8 cellular contexts compared by ENCODE assay signal in the genomic region with DNA sequence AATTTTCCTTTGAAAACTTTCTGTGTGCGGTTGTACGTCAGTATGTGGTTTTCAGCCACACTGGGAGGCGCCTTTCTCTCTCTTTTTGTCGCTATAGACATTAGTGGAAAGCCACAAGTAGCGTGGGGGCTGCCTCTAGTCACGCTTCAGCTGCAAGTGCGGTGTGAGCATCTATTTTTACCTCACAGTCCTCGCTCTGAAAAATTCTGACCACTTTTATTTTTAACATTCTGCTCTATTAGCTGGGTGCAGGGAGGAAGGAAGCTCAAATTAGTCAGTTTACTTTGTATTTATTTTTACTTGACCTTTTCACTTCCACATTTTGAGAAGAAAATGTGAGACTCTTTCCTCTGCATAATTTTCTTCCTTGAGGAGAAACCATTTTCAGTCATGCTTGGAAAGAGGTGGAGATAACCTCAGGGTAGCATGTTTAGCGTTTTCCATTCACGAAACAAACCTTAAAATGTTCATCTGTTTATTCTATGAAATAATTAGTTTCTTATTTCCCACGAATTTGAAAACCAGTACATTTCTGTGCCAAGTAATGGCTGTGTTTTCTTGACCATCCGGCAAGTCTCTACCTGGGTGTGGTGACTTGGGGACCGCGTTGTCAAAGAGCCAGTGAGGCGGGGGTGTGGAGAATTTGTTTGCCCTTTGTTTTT. TPM values are rescaled to one million over a fixed set of nuclear protein-coding genes. Genes with fewer than 3 reads are reported as not detected.
DNase-seq lines count a peak whose midpoint lies in the region; ATAC-seq and TF ChIP-seq lines count a peak whose summit lies in the region.

No MANE protein-coding gene starts in this region.

- peak; percentile 91 for ATAC-seq in HG03066 (IDR thresholded peaks at IDR 0.05; ENCODE audit: low read depth, unreplicated experiment)
- peak; percentile 95 for ATAC-seq in stimulated activated memory B cell treated with anti-CD40 and anti-IgM and Interleukin-4, amounts not matched to agents 10 μg/mL and 1 μg/mL and 100 μg/mL, for 72 hours

- H3K27ac ChIP-seq in fibroblast of lung (ENCODE audit: insufficient read depth, low read length), result no peak overlapping the region

- H3K27ac Mint-ChIP-seq in stimulated activated memory B cell treated with anti-CD40 and anti-IgM and Interleukin-4, amounts not matched to agents 10 μg/mL and 1 μg/mL and 100 μg/mL, for 72 hours, result peak overlapping the region; percentile 85

- TF ChIP-seq CTCF in fibroblast of lung (conservative IDR thresholded peaks at IDR 0.05 in 1 of 2, IDR thresholded peaks at IDR 0.05 in 1 of 2; ENCODE audit: low read depth in 1 of 2, low read length in 2 of 2), result no peak

- no peaks in the 10 kb centered on the region for H3K27me3 ChIP-seq in fibroblast of lung (ENCODE audit: control insufficient read depth, insufficient read depth, low read length)

- no peaks in the 10 kb centered on the region for H3K4me1 ChIP-seq in fibroblast of lung (ENCODE audit: control insufficient read depth, extremely low read depth, insufficient read depth, low read length)

- H3K9me3 ChIP-seq in fibroblast of lung (ENCODE audit: control insufficient read depth, insufficient read depth, low read depth, low read length), result no peaks in the 10 kb centered on the region

- H2AFZ ChIP-seq in fibroblast of lung (ENCODE audit: low read length), result no peak overlapping the region

- H3K9me3 Mint-ChIP-seq in stimulated activated memory B cell treated with anti-CD40 and anti-IgM and Interleukin-4, amounts not matched to agents 10 μg/mL and 1 μg/mL and 100 μg/mL, for 72 hours, result no peaks in the 10 kb centered on the region

- no peaks in the 10 kb centered on the region for H3K36me3 ChIP-seq in fibroblast of lung (ENCODE audit: control insufficient read depth, insufficient read depth, low read length)

- H3K4me2 ChIP-seq in fibroblast of lung (ENCODE audit: extremely low read depth, insufficient read depth, low read length), result peak overlapping the region; percentile 19

- H3K27me3 Mint-ChIP-seq in stimulated activated memory B cell treated with anti-CD40 and anti-IgM and Interleukin-4, amounts not matched to agents 10 μg/mL and 1 μg/mL and 100 μg/mL, for 72 hours, result no peaks in the 10 kb centered on the region

- peak; percentile 68 for DNase-seq in activated CD8-positive, alpha-beta memory T cell treated with anti-CD3 and anti-CD28 coated beads for 24 hours
- DNase-seq in activated CD8-positive, alpha-beta memory T cell treated with anti-CD3 and anti-CD28 coated beads, Interleukin-2, amount 50 U/mL, for 48 hours, result no peak
- DNase-seq in SKM-1 (lab: John Stamatoyannopoulos, UW; ENCODE audit: unreplicated experiment) (peak; percentile 63), fibroblast of lung (ENCODE audit: low read depth in 2 of 2) (peak in 1 of 2 donors; percentile 29), COR-L47 (lab: John Stamatoyannopoulos, UW) (no peak), NCI-H2081 treated with DMSO at 0.1 percent for 48 hours (lab: John Stamatoyannopoulos, UW) (no peak)

- H3K79me2 ChIP-seq in fibroblast of lung (ENCODE audit: control insufficient read depth, insufficient read depth, low read length), result no peaks in the 10 kb centered on the region

- H3K4me3 Mint-ChIP-seq in stimulated activated memory B cell treated with anti-CD40 and anti-IgM and Interleukin-4, amounts not matched to agents 10 μg/mL and 1 μg/mL and 100 μg/mL, for 72 hours, result peak overlapping the region; percentile 61

- peaks cover 5% of the 10 kb centered on the region for H3K36me3 Mint-ChIP-seq in stimulated activated memory B cell treated with anti-CD40 and anti-IgM and Interleukin-4, amounts not matched to agents 10 μg/mL and 1 μg/mL and 100 μg/mL, for 72 hours

- H3K4me3 ChIP-seq in fibroblast of lung (replicated peaks in 1 of 4; ENCODE audit: control extremely low read depth in 1 of 4, insufficient read depth in 1 of 4, low read depth in 3 of 4, low read length in 4 of 4), result no peak overlapping the region

- no peak overlapping the region for H3K9ac ChIP-seq in fibroblast of lung (ENCODE audit: insufficient read depth, low read length)

- H3K4me1 Mint-ChIP-seq in stimulated activated memory B cell treated with anti-CD40 and anti-IgM and Interleukin-4, amounts not matched to agents 10 μg/mL and 1 μg/mL and 100 μg/mL, for 72 hours, result peaks cover 80% of the 10 kb centered on the region

- H4K20me1 ChIP-seq in fibroblast of lung (ENCODE audit: control insufficient read depth, extremely low read depth, insufficient read depth, low read length), result no peaks in the 10 kb centered on the region

RNA-seq across cellular contexts. Expression of a gene that starts 35.6 kb away (rescaled TPM):
- total RNA-seq in fibroblast of lung, result 22.9 and 25.3 TPM in 2 replicates
- polyA plus RNA-seq in fibroblast of lung, result 10.1 and 20.2 TPM in 2 replicates
- 12.0 and 30.4 TPM in 2 replicates for polyA plus RNA-seq in fibroblast of lung (2012)
- 31.2 and 60.6 TPM in 2 replicates for polyA minus RNA-seq in fibroblast of lung (ENCODE audit: low replicate concordance)

Comparison
In these comparisons a context has a peak if more than half of its experiments do, and no peak if none do; other contexts are left out.
1. DNase-seq: peak in activated CD8-positive, alpha-beta memory T cell treated with anti-CD3 and anti-CD28 coated beads for 24 hours (single experiment) and SKM-1 (single experiment); none in activated CD8-positive, alpha-beta memory T cell treated with anti-CD3 and anti-CD28 coated beads, Interleukin-2, amount 50 U/mL, for 48 hours (single experiment), COR-L47 (single experiment) and NCI-H2081 treated with DMSO at 0.1 percent for 48 hours (single experiment).